1 cellular context compared by ENCODE assay signal in genomic region chr12:109847166-109847700, GRCh38.
TF ChIP-seq lines count a peak whose summit lies in the region.

No MANE protein-coding gene starts in this region.

TF ChIP-seq in GM12878, 131 proteins besides CTCF, POLR2A, EP300 and RAD21:
- TF ChIP-seq ATF7 (IDR thresholded peaks at IDR 0.05; ENCODE audit: low read depth) (peak; percentile 76), SKIL (IDR thresholded peaks at IDR 0.05; ENCODE audit: low read depth, poor library complexity, severe bottlenecking) (no peak), BCL11A (IDR thresholded peaks at IDR 0.05; ENCODE audit: low read depth, low read length) (no peak), RELB (IDR thresholded peaks at IDR 0.05; ENCODE audit: low read depth) (0 out of 2 replicates have a peak, but pooled peaks have one; percentile 10), SPI1 (IDR thresholded peaks at IDR 0.05; ENCODE audit: borderline replicate concordance, insufficient read depth, low read depth, low read length) (peak; percentile 34; the same call in 1 of the 2 replicates), ESRRA (IDR thresholded peaks at IDR 0.05; ENCODE audit: low read length) (no peak), MLLT1 (IDR thresholded peaks at IDR 0.05) (no peak), MEF2B (IDR thresholded peaks at IDR 0.05; ENCODE audit: partially characterized antibody, poor library complexity, severe bottlenecking) (peak; percentile 73), FOXM1 (IDR thresholded peaks at IDR 0.05; ENCODE audit: low read depth, low read length) (no peak), PKNOX1 (IDR thresholded peaks at IDR 0.05) (peak; percentile 74), NR2F1 (conservative IDR thresholded peaks at IDR 0.05) (0 out of 2 replicates have a peak, but pooled peaks have one; percentile 44), GABPA (IDR thresholded peaks at IDR 0.05; ENCODE audit: low read depth) (no peak), SMAD5 (IDR thresholded peaks at IDR 0.05; ENCODE audit: low read depth) (no peak), IKZF2 (IDR thresholded peaks at IDR 0.05) (0 out of 4 replicates have a peak, but pooled peaks of 1 of the 2 experiments have one; percentile 8), MTA2 (IDR thresholded peaks at IDR 0.05; ENCODE audit: low read depth) (peak; percentile 84)
